16 cellular contexts compared by ENCODE assay signal in the genomic region with DNA sequence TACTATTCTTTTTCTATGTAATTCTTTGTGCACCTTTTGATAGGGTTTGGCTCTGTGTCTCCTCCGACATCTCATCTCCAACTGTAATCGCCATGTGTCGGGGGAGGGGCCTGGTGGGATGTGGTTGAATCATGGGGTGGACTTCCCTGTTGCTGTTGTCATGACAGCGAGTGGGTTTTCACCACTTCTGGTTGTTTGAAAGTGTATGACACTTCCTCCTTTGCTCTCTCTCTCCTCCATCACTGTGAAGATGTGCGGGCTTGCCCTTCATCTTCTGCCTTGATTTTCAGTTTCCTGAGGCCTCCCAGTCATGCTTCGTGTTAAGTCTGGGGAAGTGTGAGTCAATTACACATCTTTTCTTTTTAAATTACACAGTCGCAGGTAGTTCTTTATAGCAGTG.
DNase-seq lines count a peak whose midpoint lies in the region; ATAC-seq lines count a peak whose summit lies in the region.
"Had no signal": no experiment of that assay in that cellular context is flagged by ENCODE, and none has a peak within 500 bp of the region (broad histone marks: within the 10 kb centered on the region; RNA-seq: fewer than 3 reads in every experiment).

No MANE protein-coding gene starts in this region.

- H3K27ac ChIP-seq in trophoblast cell (ENCODE audit: low read depth, low read length) (no peak overlapping the region), substantia nigra (ENCODE audit: low read depth, low read length, poor library complexity, severe bottlenecking) (no peak overlapping the region)
- H3K27ac ChIP-seq: breast epithelium, SK-N-MC, uterus had no signal

- no peak overlapping the region for H4K8ac ChIP-seq in trophoblast cell (ENCODE audit: low read depth, low read length)

- no peaks in the 10 kb centered on the region for H3K4me1 Mint-ChIP-seq in activated CD4-positive, alpha-beta memory T cell treated with anti-CD3 and anti-CD28 coated beads for 36 hours (ENCODE audit: low read depth)
- H3K4me1 Mint-ChIP-seq in activated naive CD8-positive, alpha-beta T cell treated with anti-CD3 and anti-CD28 coated beads, Interleukin-2, amount 10 ng/mL, durations not matched to agents 7 days and 5 days, result peaks cover 10% of the 10 kb centered on the region
- H3K4me1 Mint-ChIP-seq: nephron had no signal

- no peak overlapping the region for H3K4ac ChIP-seq in trophoblast cell (ENCODE audit: low read depth, low read length)

- DNase-seq in activated gamma-delta T cell treated with Interleukin-2 at 50 U/mL for 16 hours, result peak; percentile 36
- DNase-seq in activated gamma-delta T cell (lab: John Stamatoyannopoulos, UW), result no peak
- DNase-seq in activated CD4-positive, alpha-beta memory T cell treated with anti-CD3 and anti-CD28 coated beads for 36 hours, result peak; percentile 41
- peak; percentile 58 for DNase-seq in activated naive CD8-positive, alpha-beta T cell treated with anti-CD3 and anti-CD28 coated beads, Interleukin-2, amount 10 ng/mL, durations not matched to agents 7 days and 5 days
- DNase-seq in stimulated activated naive CD8-positive, alpha-beta T cell treated with anti-CD3 and anti-CD28 coated beads, Interleukin-15, Interleukin-2, amounts not matched to agents 100 U/mL and 50 U/mL, for 24 hours, result peak; percentile 50
- no peak for DNase-seq in trophoblast cell
- no peak for DNase-seq in substantia nigra (lab: John Stamatoyannopoulos, UW)
- DNase-seq: DMS53; left colon; NK-92 treated with Interleukin-12 subunit alpha and Interleukin-12 subunit beta, amount 100 ng/mL, for 24 hours; uterus had no signal

- H3K9me3 ChIP-seq in trophoblast cell (ENCODE audit: insufficient read depth, low read depth, low read length), result no peaks in the 10 kb centered on the region
- H3K9me3 ChIP-seq: uterus had no signal

- H3K79me2 ChIP-seq in trophoblast cell (ENCODE audit: control insufficient read depth, insufficient read depth, low read length, poor library complexity), result no peaks in the 10 kb centered on the region

- no peak overlapping the region for H3K4me2 ChIP-seq in trophoblast cell (ENCODE audit: low read length)

- no peaks in the 10 kb centered on the region for H3K36me3 Mint-ChIP-seq in activated CD4-positive, alpha-beta memory T cell treated with anti-CD3 and anti-CD28 coated beads for 36 hours
- peaks cover 6% of the 10 kb centered on the region for H3K36me3 Mint-ChIP-seq in activated naive CD8-positive, alpha-beta T cell treated with anti-CD3 and anti-CD28 coated beads, Interleukin-2, amount 10 ng/mL, durations not matched to agents 7 days and 5 days

- WGBS in trophoblast cell (ENCODE audit: extremely low coverage, insufficient coverage, insufficient read length), result no CpG with 5 or more reads among the region's 7 CpGs

- H3K9me3 Mint-ChIP-seq in activated CD4-positive, alpha-beta memory T cell treated with anti-CD3 and anti-CD28 coated beads for 36 hours, result peaks cover 10% of the 10 kb centered on the region
- peaks cover 13% of the 10 kb centered on the region for H3K9me3 Mint-ChIP-seq in activated naive CD8-positive, alpha-beta T cell treated with anti-CD3 and anti-CD28 coated beads, Interleukin-2, amount 10 ng/mL, durations not matched to agents 7 days and 5 days

- no peak overlapping the region for H3K4me3 Mint-ChIP-seq in activated CD4-positive, alpha-beta memory T cell treated with anti-CD3 and anti-CD28 coated beads for 36 hours
- H3K4me3 Mint-ChIP-seq in activated naive CD8-positive, alpha-beta T cell treated with anti-CD3 and anti-CD28 coated beads, Interleukin-2, amount 10 ng/mL, durations not matched to agents 7 days and 5 days, result peak overlapping the region; percentile 59
- H3K4me3 Mint-ChIP-seq: nephron had no signal

- H3K9ac ChIP-seq in trophoblast cell (ENCODE audit: low read length), result no peak overlapping the region

- H3K36me3 ChIP-seq in trophoblast cell (ENCODE audit: control insufficient read depth in 1 of 2, insufficient read depth in 2 of 2, low read length in 2 of 2), result no peaks in the 10 kb centered on the region
- H3K36me3 ChIP-seq: breast epithelium, uterus had no signal

- H3K4me1 ChIP-seq in trophoblast cell (ENCODE audit: control insufficient read depth in 1 of 2, insufficient read depth in 2 of 2, low read length in 2 of 2), result no peaks in the 10 kb centered on the region
- H3K4me1 ChIP-seq: breast epithelium, uterus had no signal

- peak; percentile 85 for ATAC-seq in activated naive CD8-positive, alpha-beta T cell treated with anti-CD3 and anti-CD28 coated beads, Interleukin-2, amount 10 ng/mL, durations not matched to agents 7 days and 5 days (ENCODE audit: low read depth)
- peak; percentile 80 for ATAC-seq in stimulated activated naive CD8-positive, alpha-beta T cell treated with anti-CD3 and anti-CD28 coated beads, Interleukin-15, Interleukin-2, amounts not matched to agents 100 U/mL and 50 U/mL, for 24 hours
- no peak for ATAC-seq in HG03378 (IDR thresholded peaks at IDR 0.05; ENCODE audit: unreplicated experiment)
- ATAC-seq: left colon, sciatic nerve had no signal

- CTCF ChIA-PET in activated CD4-positive, alpha-beta memory T cell treated with anti-CD3 and anti-CD28 coated beads for 36 hours (lab: Charles Lee), result no interaction called here

- no peak overlapping the region for H3K4me3 ChIP-seq in trophoblast cell (ENCODE audit: low read depth, low read length)
- H3K4me3 ChIP-seq: breast epithelium, SK-N-MC, uterus had no signal

- intact Hi-C loops in activated CD4-positive, alpha-beta memory T cell treated with anti-CD3 and anti-CD28 coated beads for 36 hours (cut with micrococcal nuclease), result no loop called here

- H2BK120ac ChIP-seq in trophoblast cell (ENCODE audit: insufficient read depth, low read length, poor library complexity), result no peak overlapping the region

- H3K23ac ChIP-seq in trophoblast cell (ENCODE audit: low read length), result no peak overlapping the region

- no peak overlapping the region for H2AFZ ChIP-seq in trophoblast cell (ENCODE audit: insufficient read depth, low read length, poor library complexity)

- no peak overlapping the region for H4K91ac ChIP-seq in trophoblast cell (ENCODE audit: low read depth, low read length)

- H4K12ac ChIP-seq in trophoblast cell (ENCODE audit: low read depth, low read length), result no peak overlapping the region

- H3K18ac ChIP-seq in trophoblast cell (ENCODE audit: low read length), result no peak overlapping the region

- POLR2A ChIA-PET in activated CD4-positive, alpha-beta memory T cell treated with anti-CD3 and anti-CD28 coated beads for 36 hours (lab: Charles Lee), result no interaction called here
- POLR2A ChIA-PET in activated naive CD8-positive, alpha-beta T cell treated with anti-CD3 and anti-CD28 coated beads, Interleukin-2, amount 10 ng/mL, durations not matched to agents 7 days and 5 days (lab: Charles Lee), result no interaction called here

- H3K79me1 ChIP-seq in trophoblast cell (ENCODE audit: low read length), result no peaks in the 10 kb centered on the region

- no peak overlapping the region for H2BK12ac ChIP-seq in trophoblast cell (ENCODE audit: low read length)

- no peak overlapping the region for H3K27ac Mint-ChIP-seq in activated CD4-positive, alpha-beta memory T cell treated with anti-CD3 and anti-CD28 coated beads for 36 hours
- peak overlapping the region; percentile 75 for H3K27ac Mint-ChIP-seq in activated naive CD8-positive, alpha-beta T cell treated with anti-CD3 and anti-CD28 coated beads, Interleukin-2, amount 10 ng/mL, durations not matched to agents 7 days and 5 days
- H3K27ac Mint-ChIP-seq: nephron had no signal

- no peaks in the 10 kb centered on the region for H3K27me3 Mint-ChIP-seq in activated CD4-positive, alpha-beta memory T cell treated with anti-CD3 and anti-CD28 coated beads for 36 hours
- peaks cover 2% of the 10 kb centered on the region for H3K27me3 Mint-ChIP-seq in activated naive CD8-positive, alpha-beta T cell treated with anti-CD3 and anti-CD28 coated beads, Interleukin-2, amount 10 ng/mL, durations not matched to agents 7 days and 5 days

- no peaks in the 10 kb centered on the region for H3K27me3 ChIP-seq in trophoblast cell (ENCODE audit: insufficient read depth, low read length)
- H3K27me3 ChIP-seq: breast epithelium, uterus had no signal

- no peak overlapping the region for H3K14ac ChIP-seq in trophoblast cell (ENCODE audit: low read length)

- H2AK5ac ChIP-seq in trophoblast cell (ENCODE audit: low read length), result no peak overlapping the region

- H2BK5ac ChIP-seq in trophoblast cell (ENCODE audit: low read depth, low read length, poor library complexity), result no peak overlapping the region

Comparison
In these comparisons a context has a peak if more than half of its experiments do, and no peak if none do; other contexts are left out.
1. DNase-seq: peak in activated gamma-delta T cell treated with Interleukin-2 at 50 U/mL for 16 hours (single experiment), activated CD4-positive, alpha-beta memory T cell treated with anti-CD3 and anti-CD28 coated beads for 36 hours (single experiment), activated naive CD8-positive, alpha-beta T cell treated with anti-CD3 and anti-CD28 coated beads, Interleukin-2, amount 10 ng/mL, durations not matched to agents 7 days and 5 days (single experiment) and stimulated activated naive CD8-positive, alpha-beta T cell treated with anti-CD3 and anti-CD28 coated beads, Interleukin-15, Interleukin-2, amounts not matched to agents 100 U/mL and 50 U/mL, for 24 hours (single experiment); none in activated gamma-delta T cell (single experiment), trophoblast cell (0 of 2) and substantia nigra (0 of 49).